In the genomic region with DNA sequence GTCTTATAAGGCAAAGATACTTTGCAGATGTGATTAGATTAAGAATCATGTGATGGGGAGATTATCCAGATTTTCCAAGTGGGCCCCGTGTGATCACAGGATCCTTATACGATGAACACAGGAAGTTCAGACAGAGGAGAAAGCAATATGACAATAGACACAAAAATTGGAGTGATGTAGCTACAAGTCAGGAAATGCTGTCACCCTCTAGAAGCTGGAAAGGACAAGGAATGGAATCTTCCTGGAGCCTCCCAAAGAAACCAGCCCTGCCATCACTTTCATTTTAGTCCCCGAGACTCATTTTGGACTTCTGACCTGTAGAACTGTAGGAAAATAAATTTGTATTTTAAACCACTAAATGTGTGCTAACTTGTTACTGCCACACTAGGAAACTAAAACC, we compare ENCODE assay signal across 30 cellular contexts.
"Had no signal": no experiment of that assay in that cellular context is flagged by ENCODE, and none has a peak within 500 bp of the region (broad histone marks: within the 10 kb centered on the region; RNA-seq: fewer than 3 reads in every experiment).

No MANE protein-coding gene starts in this region.

- ATAC-seq: activated naive CD8-positive, alpha-beta T cell treated with anti-CD3 and anti-CD28 coated beads, Interleukin-2, amount 50 U/mL, for 24 hours; activated T-cell treated with anti-CD3 and anti-CD28 coated beads, Interleukin-2, amount 50 U/mL, for 4 hours; PC-3; Right ventricle myocardium inferior had no signal

- H3K36me3 ChIP-seq: Peyer's patch had no signal

- H3K4me3 ChIP-seq: Peyer's patch had no signal

- DNase-seq: activated B cell treated with CpG ODN at 0.5 μM for 24 hours; activated CD4-positive, alpha-beta memory T cell treated with anti-CD3 and anti-CD28 coated beads for 36 hours; activated CD4-positive, alpha-beta T cell treated with anti-CD3 and anti-CD28 coated beads for 4 hours; activated CD4-positive, alpha-beta T cell treated with anti-CD3 and anti-CD28 coated beads, Interleukin-2, amount 50 U/mL, for 1 hour; activated CD4-positive, CD25-positive, alpha-beta regulatory T cell treated with anti-CD3 and anti-CD28 coated beads, Interleukin-2, amount 50 U/mL, for 72 hours; activated CD8-positive, alpha-beta memory T cell treated with anti-CD3 and anti-CD28 coated beads, Interleukin-2, amount 50 U/mL, for 4 hours; activated naive CD4-positive, alpha-beta T cell treated with anti-CD3 and anti-CD28 coated beads, Interleukin-2, amount 10 ng/mL, durations not matched to agents 7 days and 5 days; activated naive CD8-positive, alpha-beta T cell treated with anti-CD3 and anti-CD28 coated beads, Interleukin-2, amount 50 U/mL, for 24 hours; activated T-cell treated with anti-CD3 and anti-CD28 coated beads for 4 hours; activated T-cell treated with anti-CD3 and anti-CD28 coated beads, Interleukin-2, amount 50 U/mL, for 4 hours; anterior cingulate cortex; caudate nucleus; cerebellar nuclear complex; NCI-H1105; NCI-H1436; NCI-H1694; NCI-H1930; NCI-H2081 treated with DMSO at 0.1 percent for 48 hours; NCI-H226; NCI-H526; NCI-H748 treated with DMSO at 0.1 percent for 48 hours; PC-3; Peyer's patch; SW 1271; T-helper 1 cell; T-helper 2 cell; T-helper 9 cell had no signal

- H3K27me3 ChIP-seq: Peyer's patch had no signal

- H3K9me3 ChIP-seq: Peyer's patch had no signal

- H3K27ac ChIP-seq: Peyer's patch, RWPE1, VCaP had no signal
